ENCODE assay signal across 9 cellular contexts in the genomic region with DNA sequence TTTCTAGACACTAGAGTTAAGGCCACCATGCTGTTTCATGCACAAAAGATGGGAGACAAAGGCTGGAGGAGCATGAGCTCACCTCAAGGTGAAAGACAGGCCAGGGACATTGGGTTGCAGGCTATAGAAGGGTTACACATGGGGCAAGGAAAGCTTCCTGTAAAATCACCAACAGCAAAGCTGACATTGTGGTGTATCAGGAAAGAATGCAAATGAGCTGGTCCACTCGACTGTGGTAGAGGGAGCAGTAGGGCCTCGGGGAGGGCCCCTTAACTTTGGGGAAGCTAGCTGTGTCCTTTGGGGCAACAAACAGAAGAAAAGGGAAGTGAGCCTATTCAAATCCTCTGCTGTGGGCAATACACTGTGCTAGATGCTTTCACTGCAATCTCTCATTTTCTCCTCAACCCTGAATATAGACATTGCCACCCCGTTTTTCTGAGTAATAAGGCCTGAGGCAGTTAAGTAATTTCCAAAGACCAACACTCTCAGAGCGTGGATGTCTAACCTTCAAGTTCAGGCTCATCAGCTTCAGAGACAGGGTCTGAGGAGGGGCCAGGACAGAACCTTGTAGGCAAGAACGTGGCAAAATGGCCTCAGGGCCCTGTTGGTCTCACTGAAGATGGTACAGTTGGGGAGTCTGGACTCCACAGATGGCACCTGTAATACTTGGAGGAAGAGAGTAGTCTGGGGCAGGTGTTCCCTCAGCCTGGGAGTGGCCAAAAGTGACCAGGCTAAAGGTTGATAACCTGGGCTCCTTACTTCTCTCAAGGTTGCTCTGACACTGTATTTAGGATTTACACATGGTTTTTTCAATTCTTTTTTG. TPM values are rescaled to one million over a fixed set of nuclear protein-coding genes. Genes with fewer than 3 reads are reported as not detected.
DNase-seq lines count a peak whose midpoint lies in the region; ATAC-seq, FAIRE-seq and TF ChIP-seq lines count a peak whose summit lies in the region.
"Had no signal": no experiment of that assay in that cellular context is flagged by ENCODE, and none has a peak within 500 bp of the region (broad histone marks: within the 10 kb centered on the region; RNA-seq: fewer than 3 reads in every experiment).

No MANE protein-coding gene starts in this region.

- H2AFZ ChIP-seq in Loucy (ENCODE audit: low read length) (peak overlapping the region; percentile 31), PC-9 (no peak overlapping the region)

- H3K27ac ChIP-seq in PC-9 (no peak overlapping the region), brain microvascular endothelial cell (no peak overlapping the region), kidney (ENCODE audit: low read depth in 2 of 2, low read length in 2 of 2) (no peak overlapping the region)

- POLR2A ChIA-PET in PC-9 (lab: Charles Lee; ENCODE audit: unreplicated experiment): no interaction called here

- H3F3A ChIP-seq in Loucy (ENCODE audit: low read depth): no peaks in the 10 kb centered on the region
- H3F3A ChIP-seq in PC-9 (ENCODE audit: insufficient read depth, low read depth): no peaks in the 10 kb centered on the region

- H3K9me3 ChIP-seq in Loucy (ENCODE audit: insufficient read depth, low read depth, low read length): no peaks in the 10 kb centered on the region
- no peaks in the 10 kb centered on the region for H3K9me3 ChIP-seq in PC-9 (ENCODE audit: insufficient read depth, low read depth)
- no peaks in the 10 kb centered on the region for H3K9me3 ChIP-seq in kidney (ENCODE audit: control insufficient read depth in 1 of 2, low read length in 2 of 2)

- H3K79me2 ChIP-seq in Loucy (ENCODE audit: insufficient read depth, low read length): no peaks in the 10 kb centered on the region
- no peaks in the 10 kb centered on the region for H3K79me2 ChIP-seq in PC-9 (ENCODE audit: low read depth)

- CTCF ChIA-PET in PC-9 (lab: Charles Lee): no interaction called here

- no peaks in the 10 kb centered on the region for H3K36me3 ChIP-seq in Loucy (ENCODE audit: insufficient read depth, low read length)
- H3K36me3 ChIP-seq in PC-9 (ENCODE audit: low read depth): no peaks in the 10 kb centered on the region
- no peaks in the 10 kb centered on the region for H3K36me3 ChIP-seq in brain microvascular endothelial cell (replicated peaks)
- no peaks in the 10 kb centered on the region for H3K36me3 ChIP-seq in kidney (ENCODE audit: control insufficient read depth in 1 of 2, insufficient read depth in 2 of 2, low read length in 2 of 2)

- no peak for FAIRE-seq in kidney (lab: Jason Lieb, UNC)

- intact Hi-C loops in PC-9 (cut with micrococcal nuclease; ENCODE audit: unreplicated experiment): no loop called here
- intact Hi-C loops in kidney (cut with DNase I): no loop called here

- BruUV-seq in PC-9 (replicated peaks; lab: Mats Ljungman, UMichigan): no TSS peak

- in situ Hi-C loops in brain microvascular endothelial cell (cut with HindIII; ENCODE audit: low pct_ligation_motif_present, low sequenced_read_pairs): no loop called here

- no peak for TF ChIP-seq CTCF in Loucy (conservative IDR thresholded peaks at IDR 0.05; ENCODE audit: low read length)
- TF ChIP-seq CTCF in PC-9 (conservative IDR thresholded peaks at IDR 0.05): no peak
- TF ChIP-seq CTCF in brain microvascular endothelial cell (IDR thresholded peaks at IDR 0.05; ENCODE audit: low read depth, low read length, missing control alignments): no peak
- no peak for TF ChIP-seq CTCF in kidney (IDR thresholded peaks at IDR 0.05; ENCODE audit: borderline replicate concordance, extremely low read depth, insufficient read depth)

- H3K4me3 ChIP-seq in Loucy (ENCODE audit: low read length, poor library complexity, severe bottlenecking) (no peak overlapping the region), PC-9 (no peak overlapping the region), brain microvascular endothelial cell (ENCODE audit: low read depth, low read length) (no peak overlapping the region), kidney (ENCODE audit: low read length in 2 of 2) (no peak overlapping the region)

- H4K20me1 ChIP-seq in Loucy (ENCODE audit: insufficient read depth, low read length, poor library complexity, severe bottlenecking) (no peaks in the 10 kb centered on the region), PC-9 (ENCODE audit: insufficient read depth) (no peaks in the 10 kb centered on the region)

- H3K4me2 ChIP-seq in Loucy (ENCODE audit: low read depth, low read length, poor library complexity, severe bottlenecking) (no peak overlapping the region), PC-9 (no peak overlapping the region)

- H3K9me2 ChIP-seq in Loucy (replicated peaks; ENCODE audit: low read depth, low read length): no peaks in the 10 kb centered on the region
- H3K9me2 ChIP-seq in PC-9 (ENCODE audit: insufficient read depth): no peaks in the 10 kb centered on the region

- H3K27me3 ChIP-seq in Loucy (ENCODE audit: insufficient read depth, low read length, poor library complexity, severe bottlenecking) (no peaks in the 10 kb centered on the region), PC-9 (ENCODE audit: insufficient read depth, low read depth) (peaks cover 51% of the 10 kb centered on the region), brain microvascular endothelial cell (replicated peaks) (no peaks in the 10 kb centered on the region)

- no peak overlapping the region for H3K9ac ChIP-seq in Loucy (ENCODE audit: low read depth, low read length, poor library complexity, severe bottlenecking)
- H3K9ac ChIP-seq in kidney (ENCODE audit: low read length in 2 of 2): no peak overlapping the region

- peaks cover 21% of the 10 kb centered on the region for H3K4me1 ChIP-seq in Loucy (ENCODE audit: insufficient read depth, low read length, poor library complexity, severe bottlenecking)
- no peaks in the 10 kb centered on the region for H3K4me1 ChIP-seq in PC-9 (replicated peaks; ENCODE audit: insufficient read depth)
- no peaks in the 10 kb centered on the region for H3K4me1 ChIP-seq in kidney (ENCODE audit: control insufficient read depth in 1 of 2, insufficient read depth in 1 of 2, low read depth in 1 of 2, low read length in 2 of 2)

- peak; percentile 86 for DNase-seq in germinal center (ENCODE audit: low spot score)
- no peak for DNase-seq in PC-9
- DNase-seq in brain microvascular endothelial cell: no peak
- DNase-seq in kidney: no peak

- ATAC-seq in GM18861 (IDR thresholded peaks at IDR 0.05; ENCODE audit: unreplicated experiment) (peak; percentile 98), GM21717 (IDR thresholded peaks at IDR 0.05; ENCODE audit: unreplicated experiment) (peak; percentile 99)
- ATAC-seq: Panc1 had no signal

RNA-seq across cellular contexts. Expression of gene CX3CR1, which starts 24.1 kb away (rescaled TPM):
- total RNA-seq in PC-9 (2021) (not detected in 2 replicates), kidney (4.4 TPM)
- 0.99 TPM for polyA plus RNA-seq in kidney (ENCODE audit: insufficient read depth, low read depth, low replicate concordance)
- total RNA-seq: epithelial cell of proximal tubule had no signal
